In the genomic region with DNA sequence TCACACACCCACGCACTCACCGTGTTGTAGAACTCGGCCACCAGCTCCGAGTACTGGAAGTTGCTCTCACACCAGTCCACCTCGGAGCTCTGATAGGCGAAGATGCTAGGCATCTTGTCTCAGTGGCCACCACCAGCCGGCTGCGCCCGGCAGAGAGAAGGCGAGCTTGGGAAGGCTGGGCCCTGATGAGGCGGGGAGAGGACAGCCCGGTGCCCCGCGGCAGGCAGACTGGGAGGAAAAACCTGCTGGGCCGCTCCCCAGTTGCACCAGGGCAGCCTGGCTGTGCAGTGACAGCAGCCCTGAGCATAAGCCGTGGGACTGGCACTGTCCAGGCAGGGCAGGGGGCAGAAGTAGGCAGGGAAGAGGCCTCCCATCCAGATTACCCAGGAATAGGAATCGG, we compare ENCODE assay signal across 20 cellular contexts. TPM values are rescaled to one million over a fixed set of nuclear protein-coding genes. Genes with fewer than 3 reads are reported as not detected.
DNase-seq lines count a peak whose midpoint lies in the region; ATAC-seq and TF ChIP-seq lines count a peak whose summit lies in the region.
"Had no signal": no experiment of that assay in that cellular context is flagged by ENCODE, and none has a peak within 500 bp of the region (broad histone marks: within the 10 kb centered on the region; RNA-seq: fewer than 3 reads in every experiment).

A gene with protein sequence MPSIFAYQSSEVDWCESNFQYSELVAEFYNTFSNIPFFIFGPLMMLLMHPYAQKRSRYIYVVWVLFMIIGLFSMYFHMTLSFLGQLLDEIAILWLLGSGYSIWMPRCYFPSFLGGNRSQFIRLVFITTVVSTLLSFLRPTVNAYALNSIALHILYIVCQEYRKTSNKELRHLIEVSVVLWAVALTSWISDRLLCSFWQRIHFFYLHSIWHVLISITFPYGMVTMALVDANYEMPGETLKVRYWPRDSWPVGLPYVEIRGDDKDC (minus strand): TSS at position 174 of the 400 bp plus-strand sequence. CDS start 61 bp downstream, at position 113.

- ATAC-seq in SK-N-SH treated with all-trans-retinoic acid at 6 μM for 48 hours = no peak
- ATAC-seq: GM12878, T-cell had no signal

- H3K27ac ChIP-seq in breast epithelium (no peak within 1 kb of the TSS), mammary epithelial cell (ENCODE audit: insufficient read depth, low read depth, low read length) (no peak within 1 kb of the TSS)

- dilution Hi-C loops in mammary epithelial cell (cut with HindIII; ENCODE audit: low sequenced_read_pairs) = loop anchor here (5.0 kb wide), 1 partner anchor 46 kb away; no protein-coding TSS in a partner anchor

- H3K4me3 Mint-ChIP-seq in progenitor cell of endocrine pancreas (ENCODE audit: low read depth) = no peak within 1 kb of the TSS
- H3K4me3 Mint-ChIP-seq: CD14-positive monocyte, T-cell had no signal

- intact Hi-C loops in breast epithelium (cut with DNase I; ENCODE audit: low total_unique reads) (no loop called here), mammary epithelial cell (cut with micrococcal nuclease) (no loop called here)

- H3K27ac Mint-ChIP-seq in progenitor cell of endocrine pancreas = peak within 1 kb of the TSS; percentile 35
- H3K27ac Mint-ChIP-seq: CD14-positive monocyte, T-cell had no signal

- no peak within 1 kb of the TSS for H3K9ac ChIP-seq in mammary epithelial cell (ENCODE audit: insufficient read depth, low read length)

- TF ChIP-seq CTCF in breast epithelium (IDR thresholded peaks at IDR 0.05) (no peak), mammary epithelial cell (conservative IDR thresholded peaks at IDR 0.05 in 1 of 2, IDR thresholded peaks at IDR 0.05 in 1 of 2; ENCODE audit: extremely low read depth in 1 of 2, insufficient read depth in 1 of 2, low read depth in 1 of 2, low read length in 2 of 2) (no peak), epithelial cell of esophagus (IDR thresholded peaks at IDR 0.05; ENCODE audit: insufficient read depth, low read depth, low read length, missing control alignments) (no peak), progenitor cell of endocrine pancreas (IDR thresholded peaks at IDR 0.05; ENCODE audit: unreplicated experiment) (no peak)

- TF ChIP-seq POLR2A in breast epithelium (IDR thresholded peaks at IDR 0.05) = no peak

- no peaks in the 10 kb centered on the region for H3K4me1 Mint-ChIP-seq in progenitor cell of endocrine pancreas (ENCODE audit: low read depth)
- H3K4me1 Mint-ChIP-seq: CD14-positive monocyte, T-cell had no signal

- H3K4me1 ChIP-seq in breast epithelium (no peaks in the 10 kb centered on the region), mammary epithelial cell (ENCODE audit: insufficient read depth, low read length) (no peaks in the 10 kb centered on the region)
- H3K4me1 ChIP-seq: HAP-1 had no signal

- no peaks in the 10 kb centered on the region for H3K9me3 Mint-ChIP-seq in progenitor cell of endocrine pancreas (ENCODE audit: low read depth)
- H3K9me3 Mint-ChIP-seq: CD14-positive monocyte, T-cell had no signal

- no peaks in the 10 kb centered on the region for H3K27me3 Mint-ChIP-seq in progenitor cell of endocrine pancreas
- H3K27me3 Mint-ChIP-seq: T-cell had no signal

- H3K27me3 ChIP-seq in breast epithelium (no peaks in the 10 kb centered on the region), mammary epithelial cell (ENCODE audit: insufficient read depth, low read length) (no peaks in the 10 kb centered on the region)

- DNase-seq in breast epithelium (ENCODE audit: low spot score in 2 of 2) = peak; percentile 29 to 81
- no peak for DNase-seq in mammary epithelial cell
- DNase-seq in epithelial cell of esophagus (ENCODE audit: low read depth) = peak; percentile 56
- no peak for DNase-seq in progenitor cell of endocrine pancreas (ENCODE audit: low spot score, unreplicated experiment)
- no peak for DNase-seq in OCI-M1 (lab: John Stamatoyannopoulos, UW)
- DNase-seq in NCI-H1105 (lab: John Stamatoyannopoulos, UW) = no peak
- DNase-seq: DMS79 treated with DMSO at 0.1 percent for 48 hours, NCI-H1417 treated with DMSO at 0.1 percent for 48 hours, NCI-H187, NCI-H2107, NCI-H446 treated with DMSO at 0.1 percent for 48 hours, NCI-H526 treated with DMSO at 0.1 percent for 48 hours, T-cell had no signal

- WGBS in mammary epithelial cell (ENCODE audit: low coverage, missing lambda C conversion rate) = 51% methylated on average over 6 of the region's 17 CpGs

- BruUV-seq in mammary epithelial cell (replicated peaks; lab: Mats Ljungman, UMichigan) = no TSS peak

- H4K20me1 ChIP-seq in mammary epithelial cell (ENCODE audit: insufficient read depth, low read length) = no peaks in the 10 kb centered on the region

- in situ Hi-C loops in mammary epithelial cell (cut with MboI; ENCODE audit: low sequenced_read_pairs in 2 of 2) = no loop called here

- CTCF ChIA-PET in mammary epithelial cell (lab: Charles Lee; ENCODE audit: low non-redundant PET) = no interaction called here

- no peak within 1 kb of the TSS for H3K4me2 ChIP-seq in mammary epithelial cell (ENCODE audit: insufficient read depth, low read depth, low read length)

- H3K4me3 ChIP-seq in breast epithelium (no peak within 1 kb of the TSS), mammary epithelial cell (replicated peaks in 1 of 3; ENCODE audit: insufficient read depth in 1 of 3, low read depth in 2 of 3, low read length in 3 of 3) (no peak within 1 kb of the TSS), epithelial cell of esophagus (ENCODE audit: low read length) (no peak within 1 kb of the TSS)
- H3K4me3 ChIP-seq: GM12878, HAP-1 had no signal

- no peak within 1 kb of the TSS for H2AFZ ChIP-seq in mammary epithelial cell (ENCODE audit: low read depth, low read length)

- H3K79me2 ChIP-seq in mammary epithelial cell (ENCODE audit: insufficient read depth, low read length) = no peaks in the 10 kb centered on the region

- H3K36me3 ChIP-seq in breast epithelium (no peaks in the 10 kb centered on the region), mammary epithelial cell (ENCODE audit: insufficient read depth, low read length) (no peaks in the 10 kb centered on the region)
- H3K36me3 ChIP-seq: HAP-1 had no signal

- H3K9me3 ChIP-seq in breast epithelium (no peaks in the 10 kb centered on the region), mammary epithelial cell (replicated peaks; ENCODE audit: insufficient read depth, low read length) (no peaks in the 10 kb centered on the region)
- H3K9me3 ChIP-seq: HAP-1 had no signal

- H3K36me3 Mint-ChIP-seq in progenitor cell of endocrine pancreas (ENCODE audit: insufficient read depth) = no peaks in the 10 kb centered on the region
- H3K36me3 Mint-ChIP-seq: CD14-positive monocyte had no signal

TF ChIP-seq in SK-N-SH treated with all-trans-retinoic acid at 6 μM for 48 hours, 23 proteins besides CTCF, POLR2A, EP300 and RAD21 (continues in another document):
- TF ChIP-seq TCF4 (CRISPR knock-in tag; IDR thresholded peaks at IDR 0.05; ENCODE audit: borderline replicate concordance) = no peak
- no peak for TF ChIP-seq OSR1 (CRISPR knock-in tag; IDR thresholded peaks at IDR 0.05)
- TF ChIP-seq ZC3H10 (CRISPR knock-in tag; IDR thresholded peaks at IDR 0.05) = no peak
- TF ChIP-seq ZFP3 (CRISPR knock-in tag; IDR thresholded peaks at IDR 0.05) = no peak
- TF ChIP-seq, protein P1, sequence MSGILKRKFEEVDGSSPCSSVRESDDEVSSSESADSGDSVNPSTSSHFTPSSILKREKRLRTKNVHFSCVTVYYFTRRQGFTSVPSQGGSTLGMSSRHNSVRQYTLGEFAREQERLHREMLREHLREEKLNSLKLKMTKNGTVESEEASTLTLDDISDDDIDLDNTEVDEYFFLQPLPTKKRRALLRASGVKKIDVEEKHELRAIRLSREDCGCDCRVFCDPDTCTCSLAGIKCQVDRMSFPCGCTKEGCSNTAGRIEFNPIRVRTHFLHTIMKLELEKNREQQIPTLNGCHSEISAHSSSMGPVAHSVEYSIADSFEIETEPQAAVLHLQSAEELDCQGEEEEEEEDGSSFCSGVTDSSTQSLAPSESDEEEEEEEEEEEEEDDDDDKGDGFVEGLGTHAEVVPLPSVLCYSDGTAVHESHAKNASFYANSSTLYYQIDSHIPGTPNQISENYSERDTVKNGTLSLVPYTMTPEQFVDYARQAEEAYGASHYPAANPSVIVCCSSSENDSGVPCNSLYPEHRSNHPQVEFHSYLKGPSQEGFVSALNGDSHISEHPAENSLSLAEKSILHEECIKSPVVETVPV (CRISPR knock-in tag; IDR thresholded peaks at IDR 0.05) = no peak
- no peak for TF ChIP-seq GLIS3 (CRISPR knock-in tag; IDR thresholded peaks at IDR 0.05)
- TF ChIP-seq ZNF70 (CRISPR knock-in tag; IDR thresholded peaks at IDR 0.05) = no peak
- TF ChIP-seq, protein P2, sequence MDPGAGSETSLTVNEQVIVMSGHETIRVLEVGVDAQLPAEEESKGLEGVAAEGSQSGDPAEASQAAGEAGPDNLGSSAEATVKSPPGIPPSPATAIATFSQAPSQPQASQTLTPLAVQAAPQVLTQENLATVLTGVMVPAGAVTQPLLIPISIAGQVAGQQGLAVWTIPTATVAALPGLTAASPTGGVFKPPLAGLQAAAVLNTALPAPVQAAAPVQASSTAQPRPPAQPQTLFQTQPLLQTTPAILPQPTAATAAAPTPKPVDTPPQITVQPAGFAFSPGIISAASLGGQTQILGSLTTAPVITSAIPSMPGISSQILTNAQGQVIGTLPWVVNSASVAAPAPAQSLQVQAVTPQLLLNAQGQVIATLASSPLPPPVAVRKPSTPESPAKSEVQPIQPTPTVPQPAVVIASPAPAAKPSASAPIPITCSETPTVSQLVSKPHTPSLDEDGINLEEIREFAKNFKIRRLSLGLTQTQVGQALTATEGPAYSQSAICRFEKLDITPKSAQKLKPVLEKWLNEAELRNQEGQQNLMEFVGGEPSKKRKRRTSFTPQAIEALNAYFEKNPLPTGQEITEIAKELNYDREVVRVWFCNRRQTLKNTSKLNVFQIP (CRISPR knock-in tag; IDR thresholded peaks at IDR 0.05; ENCODE audit: borderline replicate concordance, low read depth) = no peak
- TF ChIP-seq BACH2 (CRISPR knock-in tag; IDR thresholded peaks at IDR 0.05; ENCODE audit: borderline replicate concordance) = no peak
- no peak for TF ChIP-seq ESRRG (CRISPR knock-in tag; IDR thresholded peaks at IDR 0.05)
- TF ChIP-seq PPARA (CRISPR knock-in tag; IDR thresholded peaks at IDR 0.05; ENCODE audit: borderline replicate concordance) = no peak
- no peak for TF ChIP-seq TOX (CRISPR knock-in tag; IDR thresholded peaks at IDR 0.05; ENCODE audit: borderline replicate concordance)

RNA-seq across cellular contexts. Expression of the gene that starts here (rescaled TPM):
- total RNA-seq in breast epithelium = under 1 TPM in 1 of 3 donors, not detected in 2; 0.33 TPM
- total RNA-seq in mammary epithelial cell = not detected
- polyA plus RNA-seq in mammary epithelial cell = not detected
- not detected for polyA minus RNA-seq in mammary epithelial cell
- not detected in 2 replicates for total RNA-seq in progenitor cell of endocrine pancreas
- total RNA-seq: A172, GM12878, HT1080, M059J had no signal
- polyA plus RNA-seq: CD14-positive monocyte, GM12878 had no signal

Comparison
In these comparisons a context has a peak if more than half of its experiments do, and no peak if none do; other contexts are left out.
1. Peak in DNase-seq in breast epithelium; RNA of the gene not detected or under 1 TPM.